Comparison of ENCODE assay signal across 14 cellular contexts in the genomic region with DNA sequence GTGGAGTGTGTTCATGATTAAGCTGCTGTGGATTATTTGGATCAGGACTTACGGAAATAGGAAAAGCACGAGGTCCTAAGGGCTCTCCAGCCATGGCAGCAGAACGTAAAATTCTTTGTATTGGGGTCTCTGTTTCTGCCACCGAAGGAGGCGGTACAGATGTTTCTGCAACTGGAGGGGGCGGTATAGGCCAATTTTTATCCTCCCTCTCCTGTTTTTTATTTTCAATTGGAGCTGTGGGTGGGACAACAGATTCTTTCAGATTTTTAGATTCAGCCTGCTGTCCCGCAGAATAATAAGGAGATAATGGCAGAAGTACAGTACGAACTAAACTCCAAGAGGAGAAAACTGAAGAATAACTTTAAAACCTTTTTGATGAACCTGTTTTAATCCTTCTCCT. TPM values are rescaled to one million over a fixed set of nuclear protein-coding genes. Genes with fewer than 3 reads are reported as not detected.
DNase-seq lines count a peak whose midpoint lies in the region; ATAC-seq, FAIRE-seq and TF ChIP-seq lines count a peak whose summit lies in the region.
"Not testable (repeated sequence)": the region's sequence is repeated elsewhere in the genome, so short reads cannot be mapped to it uniquely, and the experiment has no call there.
"Had no signal": no experiment of that assay in that cellular context is flagged by ENCODE, and none has a peak within 500 bp of the region (broad histone marks: within the 10 kb centered on the region; RNA-seq: fewer than 3 reads in every experiment).

No MANE protein-coding gene starts in this region.

- H4K91ac ChIP-seq in H9 (ENCODE audit: insufficient read length, low read depth, low read length): not testable (repeated sequence)
- H4K91ac ChIP-seq in trophoblast cell (ENCODE audit: low read depth, low read length): peak overlapping the region; percentile 70

- POLR2A ChIA-PET in K562 (lab: Yijun Ruan, JAX): not testable (repeated sequence)

- H3K36me3 Mint-ChIP-seq in H9 (ENCODE audit: insufficient read depth in 1 of 3, low read depth in 3 of 3); endodermal cell (ENCODE audit: low read depth): not testable (repeated sequence)

- H3K4me3 Mint-ChIP-seq in H9, endodermal cell: not testable (repeated sequence)

- not testable (repeated sequence) for H3K9me3 ChIP-seq in H9 (ENCODE audit: control insufficient read depth, low read depth, low read length); OCI-LY1 (ENCODE audit: low read length); K562 (replicated peaks; ENCODE audit: control insufficient read depth, insufficient read depth, low read depth, low read length); endodermal cell (ENCODE audit: control insufficient read depth, low read length); left ventricle myocardium inferior (replicated peaks); trophoblast cell (ENCODE audit: insufficient read depth, low read depth, low read length); thoracic aorta

- not testable (repeated sequence) for H2BK12ac ChIP-seq in H9 (ENCODE audit: insufficient read length, low read depth, low read length); trophoblast cell (ENCODE audit: low read length)

- H3K23ac ChIP-seq in H9 (ENCODE audit: insufficient read length, low read depth, low read length); trophoblast cell (ENCODE audit: low read length): not testable (repeated sequence)

- FAIRE-seq in K562 (lab: Jason Lieb, UNC): not testable (repeated sequence)

- H3K79me2 ChIP-seq in H9 (ENCODE audit: insufficient read depth, low read length); OCI-LY1 (ENCODE audit: insufficient read depth, low read length); K562 (ENCODE audit: control insufficient read depth, insufficient read depth, low read length); trophoblast cell (ENCODE audit: control insufficient read depth, insufficient read depth, low read length, poor library complexity): not testable (repeated sequence)

- in situ Hi-C loops in K562 (cut with MboI): not testable (repeated sequence)

- not testable (repeated sequence) for H3K14ac ChIP-seq in H9 (ENCODE audit: insufficient read depth, low read length); trophoblast cell (ENCODE audit: low read length)

- not testable (repeated sequence) for H3K36me3 ChIP-seq in OCI-LY1 (ENCODE audit: insufficient read depth, low read length); K562 (ENCODE audit: control insufficient read depth, insufficient read depth, low read length); endodermal cell (ENCODE audit: control insufficient read depth, insufficient read depth, low read length); left ventricle myocardium inferior; trophoblast cell (ENCODE audit: control insufficient read depth in 1 of 2, insufficient read depth in 2 of 2, low read length in 2 of 2); thoracic aorta

- not testable (repeated sequence) for BruUV-seq in K562 (replicated peaks; lab: Mats Ljungman, UMichigan)

- H3K79me1 ChIP-seq in H9 (ENCODE audit: insufficient read depth, low read depth, low read length, poor library complexity, severe bottlenecking); trophoblast cell (ENCODE audit: low read length): not testable (repeated sequence)

- not testable (repeated sequence) for H2BK5ac ChIP-seq in H9 (ENCODE audit: insufficient read length, low read length); trophoblast cell (ENCODE audit: low read depth, low read length, poor library complexity)

- H4K12ac ChIP-seq in trophoblast cell (ENCODE audit: low read depth, low read length): not testable (repeated sequence)

- ATAC-seq in K562; thoracic aorta (ENCODE audit: insufficient number of reproducible peaks, low FRiP score, low read depth): not testable (repeated sequence)

- TF ChIP-seq CTCF in H9 (conservative IDR thresholded peaks at IDR 0.05): peak; percentile 50
- peak; percentile 17; the same call in 1 of the 2 replicates for TF ChIP-seq CTCF in OCI-LY1 (IDR thresholded peaks at IDR 0.05; ENCODE audit: low read length)
- TF ChIP-seq CTCF in K562 (IDR thresholded peaks at IDR 0.05 in 2 of 3, conservative IDR thresholded peaks at IDR 0.05 in 1 of 3; ENCODE audit: insufficient read depth in 2 of 3, low read depth in 1 of 3, low read length in 3 of 3): not testable (repeated sequence)
- peak; percentile 55 for TF ChIP-seq CTCF in endodermal cell (conservative IDR thresholded peaks at IDR 0.05)
- TF ChIP-seq CTCF in left ventricle myocardium inferior (IDR thresholded peaks at IDR 0.05; ENCODE audit: borderline replicate concordance): peak; percentile 22
- TF ChIP-seq CTCF in thoracic aorta (IDR thresholded peaks at IDR 0.05): peak; percentile 17

- H3F3A ChIP-seq in OCI-LY1 (ENCODE audit: insufficient read depth, low read length): not testable (repeated sequence)

- H3K4ac ChIP-seq in H9 (ENCODE audit: low read depth, low read length); trophoblast cell (ENCODE audit: low read depth, low read length): not testable (repeated sequence)

- not testable (repeated sequence) for H2AFZ ChIP-seq in H9 (ENCODE audit: low read length); OCI-LY1 (ENCODE audit: low read length); K562 (ENCODE audit: low read depth, low read length); trophoblast cell (ENCODE audit: insufficient read depth, low read length, poor library complexity)

- H3K4me2 ChIP-seq in H9 (ENCODE audit: insufficient read depth, insufficient read length, low read length); OCI-LY1 (ENCODE audit: low read length); K562 (ENCODE audit: insufficient read depth, low read length); trophoblast cell (ENCODE audit: low read length): not testable (repeated sequence)

- intact Hi-C loops in K562 (cut with micrococcal nuclease); left ventricle myocardium inferior (cut with micrococcal nuclease): not testable (repeated sequence)

- CTCF ChIA-PET in K562 (lab: Yijun Ruan, JAX; ENCODE audit: low intra/inter-chr PET ratio): interaction anchor here (1.1 kb wide), 1 partner anchor 25 kb away, joined by 3 read pairs; no protein-coding TSS in a partner anchor

- H3K27ac Mint-ChIP-seq in H9, endodermal cell: not testable (repeated sequence)

- not testable (repeated sequence) for H2BK120ac ChIP-seq in H9 (ENCODE audit: low read depth, low read length, poor library complexity, severe bottlenecking); trophoblast cell (ENCODE audit: insufficient read depth, low read length, poor library complexity)

- not testable (repeated sequence) for H3K56ac ChIP-seq in H9 (ENCODE audit: insufficient read length, low read depth, low read length)

- not testable (repeated sequence) for H4K20me1 ChIP-seq in H9 (ENCODE audit: control insufficient read depth, insufficient read depth, insufficient read length); OCI-LY1 (ENCODE audit: insufficient read depth, low read length); K562 (replicated peaks; ENCODE audit: control insufficient read depth, insufficient read depth, low read length)

- not testable (repeated sequence) for H3K9ac ChIP-seq in H9 (ENCODE audit: extremely low read depth, insufficient read length, low read length); OCI-LY1 (ENCODE audit: low read length); K562 (ENCODE audit: insufficient read depth in 1 of 2, low read depth in 2 of 2, low read length in 2 of 2); endodermal cell (ENCODE audit: extremely low read depth, low read length, poor library complexity, severe bottlenecking); trophoblast cell (ENCODE audit: low read length)

- not testable (repeated sequence) for H3T11ph ChIP-seq in H9 (ENCODE audit: low read length)

- peak; percentile 14 to 26; a peak in 2 of 4 replicates for TF ChIP-seq RAD21 in K562 (CRISPR knock-in tag; conservative IDR thresholded peaks at IDR 0.05 in 1 of 2, IDR thresholded peaks at IDR 0.05 in 1 of 2)

- H3K9me1 ChIP-seq in K562 (ENCODE audit: control insufficient read depth, insufficient read depth, low read length): not testable (repeated sequence)

- not testable (repeated sequence) for H2BK20ac ChIP-seq in H9 (ENCODE audit: low read depth, low read length, poor library complexity, severe bottlenecking)

- not testable (repeated sequence) for H4K5ac ChIP-seq in H9 (ENCODE audit: insufficient read length, low read depth, low read length)

- not testable (repeated sequence) for H3K27me3 ChIP-seq in H9 (ENCODE audit: insufficient read depth, low read length); OCI-LY1 (ENCODE audit: insufficient read depth, low read length); endodermal cell (ENCODE audit: control insufficient read depth, insufficient read depth, low read length, poor library complexity, severe bottlenecking); trophoblast cell (ENCODE audit: insufficient read depth, low read length); thoracic aorta (replicated peaks; ENCODE audit: insufficient read depth)
- H3K27me3 ChIP-seq in K562 (ENCODE audit: control insufficient read depth in 2 of 2, insufficient read depth in 2 of 2, low read length in 2 of 2) (peaks cover 18 to 35% of the 10 kb centered on the region in 2 experiments), left ventricle myocardium inferior (ENCODE audit: low read depth) (peaks cover 14% of the 10 kb centered on the region)

- H3K4me3 ChIP-seq in OCI-LY1 (ENCODE audit: low read depth, low read length, poor library complexity, severe bottlenecking); K562; endodermal cell (ENCODE audit: low read length); left ventricle myocardium inferior; trophoblast cell (ENCODE audit: low read depth, low read length); thoracic aorta: not testable (repeated sequence)

- H3K4me1 ChIP-seq in H9 (ENCODE audit: insufficient read depth, low read length); OCI-LY1 (ENCODE audit: insufficient read depth, low read length, severe bottlenecking); K562 (replicated peaks in 1 of 2; ENCODE audit: control insufficient read depth in 2 of 2, insufficient read depth in 2 of 2, low read length in 2 of 2); endodermal cell (ENCODE audit: control insufficient read depth, insufficient read depth, low read length); left ventricle myocardium inferior; thoracic aorta (ENCODE audit: control insufficient read depth in 1 of 2, low read depth in 2 of 2): not testable (repeated sequence)
- H3K4me1 ChIP-seq in trophoblast cell (ENCODE audit: control insufficient read depth in 1 of 2, insufficient read depth in 2 of 2, low read length in 2 of 2): peaks cover 14 to 16% of the 10 kb centered on the region in 2 experiments

- H3K9me2 ChIP-seq in OCI-LY1 (ENCODE audit: low read depth, low read length): not testable (repeated sequence)

- not testable (repeated sequence) for H3K27ac ChIP-seq in H9 (ENCODE audit: insufficient read length, low read depth, low read length); OCI-LY1 (ENCODE audit: low read depth, low read length, poor library complexity, severe bottlenecking); K562 (ENCODE audit: extremely low read depth, low read depth, low read length); endodermal cell (ENCODE audit: low read depth, low read length); left ventricle myocardium inferior (replicated peaks); trophoblast cell (ENCODE audit: low read depth, low read length); thoracic aorta

- WGBS in H9 (ENCODE audit: extremely low coverage, insufficient read length, low lambda C conversion rate): no CpG with 5 or more reads among the region's 8 CpGs
- WGBS in K562 (ENCODE audit: insufficient coverage, low coverage, missing lambda C conversion rate): 2% methylated on average over 8 of the region's 8 CpGs
- WGBS in endodermal cell (ENCODE audit: insufficient coverage in 1 of 2, insufficient read length in 1 of 2), 2 experiments: 83 to 89% methylated on average over 1 to 7 of the region's 8 CpGs
- WGBS in trophoblast cell (ENCODE audit: extremely low coverage, insufficient coverage, insufficient read length): no CpG with 5 or more reads among the region's 8 CpGs

- not testable (repeated sequence) for H3K4me1 Mint-ChIP-seq in H9, endodermal cell

- not testable (repeated sequence) for H3K27me3 Mint-ChIP-seq in H9 (ENCODE audit: low read depth); endodermal cell (ENCODE audit: insufficient read depth)

- not testable (repeated sequence) for H3K23me2 ChIP-seq in H9 (ENCODE audit: insufficient read length, low read depth, low read length, poor library complexity, severe bottlenecking)

- not testable (repeated sequence) for TF ChIP-seq POLR2A in K562 (conservative IDR thresholded peaks at IDR 0.05)

- not testable (repeated sequence) for TF ChIP-seq EP300 in K562 (IDR thresholded peaks at IDR 0.05; ENCODE audit: low read length)

- not testable (repeated sequence) for H3K9me3 Mint-ChIP-seq in H9, endodermal cell

- not testable (repeated sequence) for H4K8ac ChIP-seq in H9 (replicated peaks; ENCODE audit: insufficient read length, low read depth, low read length); trophoblast cell (ENCODE audit: low read depth, low read length)

- not testable (repeated sequence) for DNase-seq in H9; K562 (ENCODE audit: extremely low read depth in 1 of 4, low spot score in 3 of 4); endodermal cell; left ventricle myocardium inferior; trophoblast cell; thoracic aorta (ENCODE audit: low spot score)

- H3K18ac ChIP-seq in H9 (ENCODE audit: insufficient read length, low read depth, low read length); trophoblast cell (ENCODE audit: low read length): not testable (repeated sequence)

- H2AK5ac ChIP-seq in H9 (ENCODE audit: insufficient read length, low read length); trophoblast cell (ENCODE audit: low read length): not testable (repeated sequence)

- H2BK15ac ChIP-seq in H9 (ENCODE audit: low read depth, low read length): not testable (repeated sequence)

RNA-seq across cellular contexts. Expression of a gene that starts 26.0 kb away (rescaled TPM):
- total RNA-seq in H9 (2021) (not detected in 2 replicates), K562 (2014; rRNA removed) (not detected in 2 replicates), K562 (2014; rRNA removed; fragmentation: Illumina TruSeq; extraction: Trizol) (not detected in 2 replicates), K562 (2015; rRNA removed; fragmentation: Illumina TruSeq; extraction: Trizol) (not detected in 2 replicates), K562 (2021) (not detected in 2 replicates), endodermal cell (not detected), left ventricle myocardium inferior (not detected), thoracic aorta (not detected)
- total RNA-seq in K562 (2011; cell fraction: chromatin; rRNA removed; ENCODE audit: low replicate concordance): not detected in 2 replicates
- not detected in 2 replicates for total RNA-seq in K562 (2011; cell fraction: nucleolus; rRNA removed)
- not detected in 2 replicates for total RNA-seq in K562 (2011; cell fraction: nucleoplasm; rRNA removed)
- polyA plus RNA-seq in K562 (2011; rRNA removed) (not detected in 2 replicates), K562 (2014; fragmentation: Illumina TruSeq; extraction: Trizol) (not detected in 2 replicates), K562 (2014; fragmentation: Nextera tagmentation; extraction: Ambion mirVana) (not detected), K562 (2014; rRNA removed) (not detected in 2 replicates)
- polyA plus RNA-seq in K562 (2011; cell fraction: cytosol; rRNA removed): not detected in 2 replicates
- polyA plus RNA-seq in K562 (2011; cell fraction: nucleus; rRNA removed): not detected in 2 replicates
- polyA plus RNA-seq in K562 (2012): not detected in 2 replicates
- polyA minus RNA-seq in K562 (2011; rRNA and poly(A)+ RNA removed): not detected in 2 replicates
- not detected in 2 replicates for polyA minus RNA-seq in K562 (2011; cell fraction: cytosol; rRNA and poly(A)+ RNA removed)
- not detected in 2 replicates for polyA minus RNA-seq in K562 (2011; cell fraction: nucleus; rRNA and poly(A)+ RNA removed)
- polyA plus RNA-seq in endodermal cell (2013, experiment 1 of 2): not detected
- polyA plus RNA-seq in endodermal cell (2013, experiment 2 of 2): not detected
- polyA plus RNA-seq in trophoblast cell (2013): 27.3 and 34.3 TPM in 2 replicates
- total RNA-seq: A673; CD4-positive, alpha-beta memory T cell; CD4-positive, CD25-positive, alpha-beta regulatory T cell; CD8-positive, alpha-beta memory T cell; Daoy; G401 had no signal
- polyA plus RNA-seq: AG04450; CD4-positive, alpha-beta memory T cell; CD4-positive, CD25-positive, alpha-beta regulatory T cell; CD8-positive, alpha-beta memory T cell had no signal

RNA-seq across cellular contexts. Expression of a gene that starts 57.6 kb away (rescaled TPM):
- 10.4 and 10.6 TPM in 2 replicates for total RNA-seq in H9 (2021)
- total RNA-seq in K562 (2011; cell fraction: chromatin; rRNA removed; ENCODE audit: low replicate concordance): 31.3 and 41.9 TPM in 2 replicates
- 26.8 and 33.7 TPM in 2 replicates for total RNA-seq in K562 (2011; cell fraction: nucleolus; rRNA removed)
- 26.5 and 30.9 TPM in 2 replicates for total RNA-seq in K562 (2011; cell fraction: nucleoplasm; rRNA removed)
- 6.7 and 7.9 TPM in 2 replicates for total RNA-seq in K562 (2014; rRNA removed)
- total RNA-seq in K562 (2014; rRNA removed; fragmentation: Illumina TruSeq; extraction: Trizol): 7.4 and 8.3 TPM in 2 replicates
- total RNA-seq in K562 (2015; rRNA removed; fragmentation: Illumina TruSeq; extraction: Trizol): 8.6 and 9.1 TPM in 2 replicates
- total RNA-seq in K562 (2021): 11.8 and 13.8 TPM in 2 replicates
- 7.2 and 7.7 TPM in 2 replicates for polyA plus RNA-seq in K562 (2011; rRNA removed)
- polyA plus RNA-seq in K562 (2011; cell fraction: cytosol; rRNA removed): 7.5 and 8.3 TPM in 2 replicates
- 15.5 and 25.2 TPM in 2 replicates for polyA plus RNA-seq in K562 (2011; cell fraction: nucleus; rRNA removed)
- polyA plus RNA-seq in K562 (2012): 5.4 and 7.1 TPM in 2 replicates
- 10.6 and 11.1 TPM in 2 replicates for polyA plus RNA-seq in K562 (2014; fragmentation: Illumina TruSeq; extraction: Trizol)
- polyA plus RNA-seq in K562 (2014; fragmentation: Nextera tagmentation; extraction: Ambion mirVana): 1 to 10 TPM; 2.1 to 3.0 TPM
- 7.4 and 9.6 TPM in 2 replicates for polyA plus RNA-seq in K562 (2014; rRNA removed)
- 13.2 and 13.9 TPM in 2 replicates for polyA minus RNA-seq in K562 (2011; rRNA and poly(A)+ RNA removed)
- 7.2 and 8.5 TPM in 2 replicates for polyA minus RNA-seq in K562 (2011; cell fraction: cytosol; rRNA and poly(A)+ RNA removed)
- polyA minus RNA-seq in K562 (2011; cell fraction: nucleus; rRNA and poly(A)+ RNA removed): 28.9 and 29.5 TPM in 2 replicates
- 10 to 100 TPM; 11.3 to 11.8 TPM for total RNA-seq in endodermal cell
- polyA plus RNA-seq in endodermal cell (2013, experiment 1 of 2): 7.5 TPM
- polyA plus RNA-seq in endodermal cell (2013, experiment 2 of 2): 6.5 TPM
- total RNA-seq in left ventricle myocardium inferior: 121 TPM
- 8.1 and 8.2 TPM in 2 replicates for polyA plus RNA-seq in trophoblast cell (2013)
- total RNA-seq in thoracic aorta: 10 to 100 TPM; 70.4 to 86.1 TPM
